Comparison of ENCODE assay signal across 17 cellular contexts in genomic region chr1:151425103-151425502, GRCh38. TPM values are rescaled to one million over a fixed set of nuclear protein-coding genes. Genes with fewer than 3 reads are reported as not detected.
A peak's percentile ranks its signal among the peaks of the same experiment; 100 is the strongest.
DNase-seq lines count a peak whose midpoint lies in the region; ATAC-seq and TF ChIP-seq lines count a peak whose summit lies in the region.
"Had no signal": no experiment of that assay in that cellular context is flagged by ENCODE, and none has a peak within 500 bp of the region (broad histone marks: within the 10 kb centered on the region; RNA-seq: fewer than 3 reads in every experiment).

No MANE protein-coding gene starts in this region.

- H3K36me3 ChIP-seq in CD8-positive, alpha-beta memory T cell (ENCODE audit: insufficient read depth, low read length) = peaks cover 58% of the 10 kb centered on the region
- peaks cover 7 to 72% (median 66%) of the 10 kb centered on the region in 4 donors for H3K36me3 ChIP-seq in liver (ENCODE audit: control insufficient read depth in 4 of 4, insufficient read depth in 3 of 4, low read depth in 1 of 4, low read length in 3 of 4)

- TF ChIP-seq RAD21 in liver (IDR thresholded peaks at IDR 0.05) = no peak

- no peak overlapping the region for H3K4me3 Mint-ChIP-seq in activated T-cell treated with anti-CD3 and anti-CD28 coated beads, Interleukin-2, amount 50 U/mL, for 72 hours
- H3K4me3 Mint-ChIP-seq in CD8-positive, alpha-beta memory T cell = no peak overlapping the region
- H3K4me3 Mint-ChIP-seq in activated T-helper 17 cell treated with anti-CD3 and anti-CD28 coated beads, Interleukin-2, amount 50 U/mL, for 72 hours = no peak overlapping the region
- H3K4me3 Mint-ChIP-seq: CD4-positive, alpha-beta T cell had no signal

- peak overlapping the region in 1 of 2 donors; percentile 13 for H3K9ac ChIP-seq in liver (ENCODE audit: low read depth in 1 of 2, low read length in 2 of 2)

- H3K27me3 ChIP-seq in CD8-positive, alpha-beta memory T cell (ENCODE audit: insufficient read depth, low read length, poor library complexity, severe bottlenecking) = no peaks in the 10 kb centered on the region
- no peaks in the 10 kb centered on the region for H3K27me3 ChIP-seq in liver (ENCODE audit: control insufficient read depth in 4 of 4, insufficient read depth in 4 of 4, low read length in 3 of 4)
- H3K27me3 ChIP-seq: BE2C had no signal

- H3K27ac Mint-ChIP-seq in activated T-cell treated with anti-CD3 and anti-CD28 coated beads, Interleukin-2, amount 50 U/mL, for 72 hours = peak overlapping the region; percentile 6
- H3K27ac Mint-ChIP-seq in CD8-positive, alpha-beta memory T cell = peak overlapping the region in 5 of 8 donors; percentile 1 to 87 (median 48)
- H3K27ac Mint-ChIP-seq in activated T-helper 17 cell treated with anti-CD3 and anti-CD28 coated beads, Interleukin-2, amount 50 U/mL, for 72 hours = peak overlapping the region; percentile 71
- H3K27ac Mint-ChIP-seq: CD4-positive, alpha-beta T cell had no signal

- no peak overlapping the region for H3K27ac ChIP-seq in CD8-positive, alpha-beta memory T cell (ENCODE audit: low read depth, low read length)
- H3K27ac ChIP-seq in liver (ENCODE audit: low read depth in 1 of 2, low read length in 2 of 2) = no peak overlapping the region

- no peak for TF ChIP-seq CTCF in liver (IDR thresholded peaks at IDR 0.05; ENCODE audit: low read depth, low read length, missing input control)

- no peaks in the 10 kb centered on the region for H3K4me1 Mint-ChIP-seq in activated T-cell treated with anti-CD3 and anti-CD28 coated beads, Interleukin-2, amount 50 U/mL, for 72 hours (ENCODE audit: low read depth)
- H3K4me1 Mint-ChIP-seq in CD8-positive, alpha-beta memory T cell = no peaks in the 10 kb centered on the region
- H3K4me1 Mint-ChIP-seq in activated T-helper 17 cell treated with anti-CD3 and anti-CD28 coated beads, Interleukin-2, amount 50 U/mL, for 72 hours = no peaks in the 10 kb centered on the region

- no peak for ATAC-seq in activated T-cell treated with anti-CD3 and anti-CD28 coated beads, Interleukin-2, amount 50 U/mL, for 72 hours (replicated peaks in 1 of 2)
- ATAC-seq in activated T-helper 17 cell treated with anti-CD3 and anti-CD28 coated beads, Interleukin-2, amount 50 U/mL, for 72 hours (replicated peaks) = no peak
- ATAC-seq in GM21576 (IDR thresholded peaks at IDR 0.05; ENCODE audit: unreplicated experiment) = no peak

- H3K27me3 Mint-ChIP-seq in activated T-cell treated with anti-CD3 and anti-CD28 coated beads, Interleukin-2, amount 50 U/mL, for 72 hours (ENCODE audit: low read depth) = no peaks in the 10 kb centered on the region
- no peaks in the 10 kb centered on the region for H3K27me3 Mint-ChIP-seq in CD8-positive, alpha-beta memory T cell
- H3K27me3 Mint-ChIP-seq in activated T-helper 17 cell treated with anti-CD3 and anti-CD28 coated beads, Interleukin-2, amount 50 U/mL, for 72 hours = no peaks in the 10 kb centered on the region
- H3K27me3 Mint-ChIP-seq: CD4-positive, alpha-beta T cell had no signal

- POLR2A ChIA-PET in CD8-positive, alpha-beta memory T cell (lab: Charles Lee) = interaction anchor here (0.6 to 1.2 kb wide), 2 partner anchors 20 to 26 kb away, joined by 3 to 5 read pairs; partner anchors contain the start of gene PSMB4

- 25% methylated on average over 2 of the region's 2 CpGs for WGBS in liver

- H3K36me3 Mint-ChIP-seq in activated T-cell treated with anti-CD3 and anti-CD28 coated beads, Interleukin-2, amount 50 U/mL, for 72 hours (ENCODE audit: insufficient read depth in 2 of 2) = peaks cover 7 to 41% of the 10 kb centered on the region in 2 donors
- peaks cover 0 to 91% (median 29%) of the 10 kb centered on the region in 3 donors for H3K36me3 Mint-ChIP-seq in CD8-positive, alpha-beta memory T cell
- H3K36me3 Mint-ChIP-seq in activated T-helper 17 cell treated with anti-CD3 and anti-CD28 coated beads, Interleukin-2, amount 50 U/mL, for 72 hours (ENCODE audit: low read depth) = peaks cover 100% of the 10 kb centered on the region

- no peaks in the 10 kb centered on the region for H3K9me3 Mint-ChIP-seq in activated T-cell treated with anti-CD3 and anti-CD28 coated beads, Interleukin-2, amount 50 U/mL, for 72 hours
- H3K9me3 Mint-ChIP-seq in CD8-positive, alpha-beta memory T cell = no peaks in the 10 kb centered on the region
- no peaks in the 10 kb centered on the region for H3K9me3 Mint-ChIP-seq in activated T-helper 17 cell treated with anti-CD3 and anti-CD28 coated beads, Interleukin-2, amount 50 U/mL, for 72 hours
- H3K9me3 Mint-ChIP-seq: CD4-positive, alpha-beta T cell had no signal

- no peak for DNase-seq in activated T-cell treated with anti-CD3 and anti-CD28 coated beads, Interleukin-2, amount 50 U/mL, for 72 hours
- DNase-seq in activated T-cell treated with anti-CD3 and anti-CD28 coated beads, Interleukin-2, amount 50 U/mL, for 1 hour = no peak
- no peak for DNase-seq in CD8-positive, alpha-beta memory T cell
- no peak for DNase-seq in activated CD4-positive, alpha-beta T cell treated with anti-CD3 and anti-CD28 coated beads for 48 hours
- DNase-seq in activated gamma-delta T cell (lab: John Stamatoyannopoulos, UW) = no peak
- DNase-seq: BE2C; CD4-positive, alpha-beta T cell; DMS53; NCI-H1092 treated with DMSO at 0.1 percent for 48 hours; NCI-H146; NCI-H2029 treated with DMSO at 0.1 percent for 48 hours; NCI-H2171; NK-92 treated with Interleukin-12 subunit alpha and Interleukin-12 subunit beta, amount 100 ng/mL, for 24 hours; Right ventricle myocardium superior had no signal

- no peak overlapping the region for H3K4me3 ChIP-seq in CD8-positive, alpha-beta memory T cell (ENCODE audit: low read length)
- no peak overlapping the region for H3K4me3 ChIP-seq in liver (ENCODE audit: low read depth in 1 of 3, low read length in 3 of 3)

- H3K9me3 ChIP-seq in CD8-positive, alpha-beta memory T cell (ENCODE audit: low read length) = no peaks in the 10 kb centered on the region
- no peaks in the 10 kb centered on the region for H3K9me3 ChIP-seq in liver (ENCODE audit: control insufficient read depth in 4 of 4, low read length in 3 of 4)
- H3K9me3 ChIP-seq: BE2C had no signal

- CTCF ChIA-PET in CD8-positive, alpha-beta memory T cell (lab: Charles Lee) = no interaction called here

- no peaks in the 10 kb centered on the region for H3K4me1 ChIP-seq in CD8-positive, alpha-beta memory T cell (ENCODE audit: insufficient read depth, low read length)
- H3K4me1 ChIP-seq in liver (ENCODE audit: control insufficient read depth in 4 of 4, insufficient read depth in 4 of 4, low read length in 3 of 4) = no peaks in the 10 kb centered on the region
- H3K4me1 ChIP-seq: BE2C had no signal

TF ChIP-seq in liver, 16 proteins besides CTCF, POLR2A, EP300 and RAD21:
- TF ChIP-seq NR2F2 (IDR thresholded peaks at IDR 0.05) = peak; percentile 20
- TF ChIP-seq GABPA (IDR thresholded peaks at IDR 0.05 in 1 of 2, conservative IDR thresholded peaks at IDR 0.05 in 1 of 2) = no peak
- TF ChIP-seq RXRA (IDR thresholded peaks at IDR 0.05) = no peak
- TF ChIP-seq, protein P1, sequence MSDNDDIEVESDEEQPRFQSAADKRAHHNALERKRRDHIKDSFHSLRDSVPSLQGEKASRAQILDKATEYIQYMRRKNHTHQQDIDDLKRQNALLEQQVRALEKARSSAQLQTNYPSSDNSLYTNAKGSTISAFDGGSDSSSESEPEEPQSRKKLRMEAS (IDR thresholded peaks at IDR 0.05) = no peak
- no peak for TF ChIP-seq HNF4G (IDR thresholded peaks at IDR 0.05)

RNA-seq across cellular contexts. Expression of gene PSMB4, which starts 25.7 kb away (rescaled TPM):
- total RNA-seq in activated T-cell treated with anti-CD3 and anti-CD28 coated beads, Interleukin-2, amount 50 U/mL, for 72 hours = 100 to 1,000 TPM; 297 to 301 TPM
- total RNA-seq in CD8-positive, alpha-beta memory T cell = 100 to 1,000 TPM; 479 to 492 TPM
- 60.1 TPM for polyA plus RNA-seq in CD8-positive, alpha-beta memory T cell
- total RNA-seq in activated T-helper 17 cell treated with anti-CD3 and anti-CD28 coated beads, Interleukin-2, amount 50 U/mL, for 72 hours = 100 to 1,000 TPM; 329 to 417 TPM
- total RNA-seq in liver = 100 to 1,000 TPM; 130 to 212 TPM
- polyA plus RNA-seq in liver = 100 to 1,000 TPM; 191 to 228 TPM

RNA-seq across cellular contexts. Expression of gene POGZ, which starts 34.2 kb away (rescaled TPM):
- total RNA-seq in activated T-cell treated with anti-CD3 and anti-CD28 coated beads, Interleukin-2, amount 50 U/mL, for 72 hours = 100 to 1,000 TPM; 116 to 140 TPM
- 10 to 100 TPM; 60.1 to 65.3 TPM for total RNA-seq in CD8-positive, alpha-beta memory T cell
- polyA plus RNA-seq in CD8-positive, alpha-beta memory T cell = 11.3 TPM
- total RNA-seq in activated T-helper 17 cell treated with anti-CD3 and anti-CD28 coated beads, Interleukin-2, amount 50 U/mL, for 72 hours = 10 to 100 TPM; 87.5 to 93.4 TPM
- total RNA-seq in liver = 10 to 100 TPM; 26.8 to 30.1 TPM
- polyA plus RNA-seq in liver = 1 to 10 TPM; 7.7 to 7.8 TPM

RNA-seq across cellular contexts. Expression of gene SELENBP1, which starts 52.6 kb away (rescaled TPM):
- total RNA-seq in activated T-cell treated with anti-CD3 and anti-CD28 coated beads, Interleukin-2, amount 50 U/mL, for 72 hours = not detected
- not detected for total RNA-seq in CD8-positive, alpha-beta memory T cell
- polyA plus RNA-seq in CD8-positive, alpha-beta memory T cell = not detected
- total RNA-seq in activated T-helper 17 cell treated with anti-CD3 and anti-CD28 coated beads, Interleukin-2, amount 50 U/mL, for 72 hours = not detected
- total RNA-seq in liver = 100 to 1,000 TPM; 152 to 387 TPM
- polyA plus RNA-seq in liver = 100 to 1,000 TPM; 141 to 209 TPM
- total RNA-seq: CD4-positive, alpha-beta T cell had no signal

Comparison
In these comparisons a context has a peak if more than half of its experiments do, and no peak if none do; other contexts are left out.
1. H3K27ac Mint-ChIP-seq: peak in every context shown above with its lines; median percentile 71 in activated T-helper 17 cell treated with anti-CD3 and anti-CD28 coated beads, Interleukin-2, amount 50 U/mL, for 72 hours; 48 in CD8-positive, alpha-beta memory T cell; 6 in activated T-cell treated with anti-CD3 and anti-CD28 coated beads, Interleukin-2, amount 50 U/mL, for 72 hours.
2. RNA of gene SELENBP1, which starts 52.6 kb away (total RNA-seq): 152 to 387 TPM in liver; not detected in activated T-cell treated with anti-CD3 and anti-CD28 coated beads, Interleukin-2, amount 50 U/mL, for 72 hours, not detected in CD8-positive, alpha-beta memory T cell and not detected in activated T-helper 17 cell treated with anti-CD3 and anti-CD28 coated beads, Interleukin-2, amount 50 U/mL, for 72 hours; every median in the first group is over 100 times any median in the second.